ENCODE assay signal across 1 cellular context in the genomic region with DNA sequence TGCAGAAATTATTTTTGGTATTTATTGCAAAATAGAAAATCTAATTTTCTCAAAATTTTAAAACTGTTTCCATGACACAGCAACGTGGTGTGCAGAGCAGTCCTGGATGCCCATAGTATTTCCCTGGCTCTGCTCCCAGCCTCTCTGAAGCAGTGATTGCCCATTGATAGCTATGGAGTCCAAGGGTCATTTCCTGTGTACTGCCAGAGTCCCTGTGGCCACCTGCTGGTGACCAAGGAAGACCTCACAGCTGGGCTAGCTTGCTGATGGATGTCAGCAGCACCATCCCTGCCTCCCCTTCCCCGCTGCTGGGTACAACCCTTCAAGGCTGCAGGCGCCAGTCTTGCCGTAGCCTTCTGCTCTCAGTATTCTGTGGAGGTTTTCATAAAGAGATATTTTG.
TF ChIP-seq lines count a peak whose summit lies in the region.

No MANE protein-coding gene starts in this region.

TF ChIP-seq in HepG2, 621 proteins besides CTCF, POLR2A, EP300 and RAD21 (continued from another document and continues in another):
- TF ChIP-seq ZFY (CRISPR knock-in tag; IDR thresholded peaks at IDR 0.05) (no peak), FOXM1 (CRISPR knock-in tag; IDR thresholded peaks at IDR 0.05) (no peak), ZNF296 (CRISPR knock-in tag; conservative IDR thresholded peaks at IDR 0.05) (no peak), THAP11 (CRISPR knock-in tag; IDR thresholded peaks at IDR 0.05) (no peak), ZNF7 (CRISPR knock-in tag; IDR thresholded peaks at IDR 0.05) (no peak), HMGXB3 (CRISPR knock-in tag; IDR thresholded peaks at IDR 0.05; ENCODE audit: borderline replicate concordance) (no peak), ZZZ3 (CRISPR knock-in tag; IDR thresholded peaks at IDR 0.05; ENCODE audit: borderline replicate concordance) (no peak), ZNF17 (CRISPR knock-in tag; IDR thresholded peaks at IDR 0.05) (no peak), FOXJ3 (CRISPR knock-in tag; IDR thresholded peaks at IDR 0.05; ENCODE audit: borderline replicate concordance) (no peak), THAP8 (CRISPR knock-in tag; IDR thresholded peaks at IDR 0.05; ENCODE audit: borderline replicate concordance) (no peak), CHD4 (IDR thresholded peaks at IDR 0.05; ENCODE audit: borderline replicate concordance, low read length) (no peak), MIXL1 (CRISPR knock-in tag; IDR thresholded peaks at IDR 0.05) (peak; percentile 55; the same call in 1 of the 2 replicates), SUZ12 (IDR thresholded peaks at IDR 0.05; ENCODE audit: low read depth, low read length) (no peak), ZFP91 (CRISPR knock-in tag; IDR thresholded peaks at IDR 0.05; ENCODE audit: borderline replicate concordance) (no peak), ZNF503 (CRISPR knock-in tag; IDR thresholded peaks at IDR 0.05) (no peak), HNRNPK (IDR thresholded peaks at IDR 0.05; ENCODE audit: low read depth, low read length, poor library complexity, severe bottlenecking) (no peak), ISX (CRISPR knock-in tag; conservative IDR thresholded peaks at IDR 0.05) (no peak), SOX5 (CRISPR knock-in tag; IDR thresholded peaks at IDR 0.05; ENCODE audit: borderline replicate concordance) (no peak), ZC3H13 (CRISPR knock-in tag; IDR thresholded peaks at IDR 0.05) (no peak), ZNF569 (CRISPR knock-in tag; IDR thresholded peaks at IDR 0.05; ENCODE audit: borderline replicate concordance) (no peak), NFRKB (IDR thresholded peaks at IDR 0.05) (no peak), ZNF331 (CRISPR knock-in tag; IDR thresholded peaks at IDR 0.05) (peak; percentile 57; the same call in 1 of the 2 replicates), ATF2 (CRISPR knock-in tag; IDR thresholded peaks at IDR 0.05) (0 out of 2 replicates have a peak, but pooled peaks have one; percentile 16), RNF219 (CRISPR knock-in tag; IDR thresholded peaks at IDR 0.05) (no peak), JARID2 (CRISPR knock-in tag; IDR thresholded peaks at IDR 0.05; ENCODE audit: insufficient replicate concordance) (no peak), SRSF9 (IDR thresholded peaks at IDR 0.05; ENCODE audit: borderline replicate concordance, insufficient read depth, low read depth, low read length, poor library complexity, severe bottlenecking) (no peak), ZNF552 (CRISPR knock-in tag; IDR thresholded peaks at IDR 0.05; ENCODE audit: borderline replicate concordance) (no peak), HNRNPL (IDR thresholded peaks at IDR 0.05; ENCODE audit: low read depth, low read length) (no peak), SMARCC2 (IDR thresholded peaks at IDR 0.05) (no peak), KDM4B (CRISPR knock-in tag; IDR thresholded peaks at IDR 0.05) (no peak), SRSF4 (IDR thresholded peaks at IDR 0.05; ENCODE audit: low read depth, low read length, poor library complexity, severe bottlenecking) (no peak), SMYD3 (CRISPR knock-in tag; IDR thresholded peaks at IDR 0.05) (no peak), ZBTB8A (CRISPR knock-in tag; IDR thresholded peaks at IDR 0.05; ENCODE audit: borderline replicate concordance, low read depth) (no peak), ZNF431 (CRISPR knock-in tag; IDR thresholded peaks at IDR 0.05; ENCODE audit: borderline replicate concordance, low read depth) (no peak), RFXAP (CRISPR knock-in tag; IDR thresholded peaks at IDR 0.05; ENCODE audit: borderline replicate concordance) (no peak), ZNF460 (CRISPR knock-in tag; IDR thresholded peaks at IDR 0.05; ENCODE audit: borderline replicate concordance) (no peak), ZNF232 (CRISPR knock-in tag; IDR thresholded peaks at IDR 0.05; ENCODE audit: borderline replicate concordance) (no peak), MBNL3 (CRISPR knock-in tag; conservative IDR thresholded peaks at IDR 0.05) (no peak), SP4 (CRISPR knock-in tag; IDR thresholded peaks at IDR 0.05) (no peak), FIP1L1 (IDR thresholded peaks at IDR 0.05; ENCODE audit: borderline replicate concordance, insufficient read depth, low read depth, low read length) (no peak), SOX13 (IDR thresholded peaks at IDR 0.05) (no peak), SOX13 (CRISPR knock-in tag; conservative IDR thresholded peaks at IDR 0.05 in 1 of 2, IDR thresholded peaks at IDR 0.05 in 1 of 2) (peak in 1 of 2 experiments; percentile 19; a peak in 1 of 4 replicates)
- TF ChIP-seq, protein P1, sequence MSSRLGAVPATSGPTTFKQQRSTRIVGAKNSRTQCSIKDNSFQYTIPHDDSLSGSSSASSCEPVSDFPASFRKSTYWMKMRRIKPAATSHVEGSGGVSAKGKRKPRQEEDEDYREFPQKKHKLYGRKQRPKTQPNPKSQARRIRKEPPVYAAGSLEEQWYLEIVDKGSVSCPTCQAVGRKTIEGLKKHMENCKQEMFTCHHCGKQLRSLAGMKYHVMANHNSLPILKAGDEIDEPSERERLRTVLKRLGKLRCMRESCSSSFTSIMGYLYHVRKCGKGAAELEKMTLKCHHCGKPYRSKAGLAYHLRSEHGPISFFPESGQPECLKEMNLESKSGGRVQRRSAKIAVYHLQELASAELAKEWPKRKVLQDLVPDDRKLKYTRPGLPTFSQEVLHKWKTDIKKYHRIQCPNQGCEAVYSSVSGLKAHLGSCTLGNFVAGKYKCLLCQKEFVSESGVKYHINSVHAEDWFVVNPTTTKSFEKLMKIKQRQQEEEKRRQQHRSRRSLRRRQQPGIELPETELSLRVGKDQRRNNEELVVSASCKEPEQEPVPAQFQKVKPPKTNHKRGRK (CRISPR knock-in tag; IDR thresholded peaks at IDR 0.05): no peak
- TF ChIP-seq, protein P2, sequence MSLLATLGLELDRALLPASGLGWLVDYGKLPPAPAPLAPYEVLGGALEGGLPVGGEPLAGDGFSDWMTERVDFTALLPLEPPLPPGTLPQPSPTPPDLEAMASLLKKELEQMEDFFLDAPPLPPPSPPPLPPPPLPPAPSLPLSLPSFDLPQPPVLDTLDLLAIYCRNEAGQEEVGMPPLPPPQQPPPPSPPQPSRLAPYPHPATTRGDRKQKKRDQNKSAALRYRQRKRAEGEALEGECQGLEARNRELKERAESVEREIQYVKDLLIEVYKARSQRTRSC (CRISPR knock-in tag; IDR thresholded peaks at IDR 0.05; ENCODE audit: low read depth): no peak
- TF ChIP-seq, protein P3, sequence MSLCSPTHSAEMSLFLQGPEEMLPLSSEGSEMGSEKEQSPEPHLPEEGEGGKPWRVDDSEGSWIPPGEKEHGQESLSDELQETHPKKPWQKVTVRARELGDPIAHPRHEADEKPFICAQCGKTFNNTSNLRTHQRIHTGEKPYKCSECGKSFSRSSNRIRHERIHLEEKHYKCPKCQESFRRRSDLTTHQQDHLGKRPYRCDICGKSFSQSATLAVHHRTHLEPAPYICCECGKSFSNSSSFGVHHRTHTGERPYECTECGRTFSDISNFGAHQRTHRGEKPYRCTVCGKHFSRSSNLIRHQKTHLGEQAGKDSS (CRISPR knock-in tag; IDR thresholded peaks at IDR 0.05; ENCODE audit: borderline replicate concordance, low read depth): no peak
- TF ChIP-seq, protein P4, sequence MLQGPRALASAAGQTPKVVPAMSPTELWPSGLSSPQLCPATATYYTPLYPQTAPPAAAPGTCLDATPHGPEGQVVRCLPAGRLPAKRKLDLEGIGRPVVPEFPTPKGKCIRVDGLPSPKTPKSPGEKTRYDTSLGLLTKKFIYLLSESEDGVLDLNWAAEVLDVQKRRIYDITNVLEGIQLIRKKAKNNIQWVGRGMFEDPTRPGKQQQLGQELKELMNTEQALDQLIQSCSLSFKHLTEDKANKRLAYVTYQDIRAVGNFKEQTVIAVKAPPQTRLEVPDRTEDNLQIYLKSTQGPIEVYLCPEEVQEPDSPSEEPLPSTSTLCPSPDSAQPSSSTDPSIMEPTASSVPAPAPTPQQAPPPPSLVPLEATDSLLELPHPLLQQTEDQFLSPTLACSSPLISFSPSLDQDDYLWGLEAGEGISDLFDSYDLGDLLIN (CRISPR knock-in tag; IDR thresholded peaks at IDR 0.05; ENCODE audit: borderline replicate concordance): no peak
- TF ChIP-seq, protein P5, sequence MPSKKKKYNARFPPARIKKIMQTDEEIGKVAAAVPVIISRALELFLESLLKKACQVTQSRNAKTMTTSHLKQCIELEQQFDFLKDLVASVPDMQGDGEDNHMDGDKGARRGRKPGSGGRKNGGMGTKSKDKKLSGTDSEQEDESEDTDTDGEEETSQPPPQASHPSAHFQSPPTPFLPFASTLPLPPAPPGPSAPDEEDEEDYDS (CRISPR knock-in tag; IDR thresholded peaks at IDR 0.05): no peak
